ENCODE assay signal across 17 cellular contexts in the genomic region with DNA sequence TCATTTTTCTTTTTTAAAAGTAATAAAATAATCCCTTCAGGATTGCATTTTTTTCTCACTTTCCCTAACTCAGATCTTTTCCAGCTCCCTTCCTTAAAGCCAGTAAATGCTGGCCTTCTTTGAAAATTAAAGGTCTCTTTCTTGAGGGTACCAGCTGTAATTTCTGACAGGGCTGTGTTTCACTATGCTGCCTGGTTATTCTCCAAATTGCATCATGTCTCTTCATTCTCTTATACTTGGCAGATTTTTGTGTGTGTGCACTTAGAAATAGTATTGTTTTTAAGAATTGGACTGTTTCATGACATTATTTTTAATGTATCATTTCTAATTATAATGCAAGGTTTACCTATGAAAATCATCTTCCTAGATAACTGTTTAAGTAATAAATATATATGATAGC.
DNase-seq lines count a peak whose midpoint lies in the region; ATAC-seq, FAIRE-seq and TF ChIP-seq lines count a peak whose summit lies in the region.
"Had no signal": no experiment of that assay in that cellular context is flagged by ENCODE, and none has a peak within 500 bp of the region (broad histone marks: within the 10 kb centered on the region; RNA-seq: fewer than 3 reads in every experiment).

No MANE protein-coding gene starts in this region.

- peak overlapping the region; percentile 37 to 39 for H3K4me3 Mint-ChIP-seq in effector memory CD8-positive, alpha-beta T cell
- H3K4me3 Mint-ChIP-seq in stimulated activated effector memory CD8-positive, alpha-beta T cell treated with anti-CD3 and anti-CD28 coated beads, Interleukin-12 subunit alpha, Interleukin-12 subunit beta, amount 100 ng/mL, for 72 hours, result no peak overlapping the region
- H3K4me3 Mint-ChIP-seq: CD8-positive, alpha-beta T cell; H9 had no signal

- DNase-seq in GM03348 (ENCODE audit: low spot score) (peak; percentile 6), frontal cortex (ENCODE audit: low spot score in 2 of 2) (no peak), cortex of kidney (lab: John Stamatoyannopoulos, UW) (no peak), erythroblast (lab: John Stamatoyannopoulos, UW) (no peak), SJCRH30 (no peak)
- no peak for DNase-seq in effector memory CD8-positive, alpha-beta T cell
- DNase-seq in stimulated activated effector memory CD8-positive, alpha-beta T cell treated with anti-CD3 and anti-CD28 coated beads, Interleukin-12 subunit alpha, Interleukin-12 subunit beta, amount 100 ng/mL, for 72 hours (ENCODE audit: low spot score in 2 of 2), result no peak
- DNase-seq: BE2C; CD8-positive, alpha-beta T cell; DMS 273 treated with DMSO at 0.1 percent for 48 hours; GOT3; H9; IMR-90 had no signal

- no peak for TF ChIP-seq POLR2A in erythroblast (IDR thresholded peaks at IDR 0.05; ENCODE audit: low read length)

- no peak overlapping the region for H3K4me3 ChIP-seq in SJCRH30
- H3K4me3 ChIP-seq: GM12878 had no signal

- H3K27ac Mint-ChIP-seq in effector memory CD8-positive, alpha-beta T cell, result peak overlapping the region; percentile 42 to 74
- peak overlapping the region; percentile 56 for H3K27ac Mint-ChIP-seq in stimulated activated effector memory CD8-positive, alpha-beta T cell treated with anti-CD3 and anti-CD28 coated beads, Interleukin-12 subunit alpha, Interleukin-12 subunit beta, amount 100 ng/mL, for 72 hours
- H3K27ac Mint-ChIP-seq: H9 had no signal

- no peak overlapping the region for H3K27ac ChIP-seq in SJCRH30
- H3K27ac ChIP-seq: C4-2B had no signal

- H3K9me3 ChIP-seq in SJCRH30 (replicated peaks), result no peaks in the 10 kb centered on the region
- H3K9me3 ChIP-seq: BE2C had no signal

- H3K27me3 ChIP-seq in SJCRH30, result no peaks in the 10 kb centered on the region
- H3K27me3 ChIP-seq: BE2C had no signal

- H3K9me3 Mint-ChIP-seq in effector memory CD8-positive, alpha-beta T cell, result no peaks in the 10 kb centered on the region
- no peaks in the 10 kb centered on the region for H3K9me3 Mint-ChIP-seq in stimulated activated effector memory CD8-positive, alpha-beta T cell treated with anti-CD3 and anti-CD28 coated beads, Interleukin-12 subunit alpha, Interleukin-12 subunit beta, amount 100 ng/mL, for 72 hours
- H3K9me3 Mint-ChIP-seq: CD8-positive, alpha-beta T cell; H9 had no signal

- no peaks in the 10 kb centered on the region for H3K27me3 Mint-ChIP-seq in effector memory CD8-positive, alpha-beta T cell

- 0 out of 2 replicates have a peak, but pooled peaks cover 4% of the 10 kb centered on the region for H3K36me3 ChIP-seq in SJCRH30
- H3K36me3 ChIP-seq: BE2C had no signal

- H3K4me1 ChIP-seq in SJCRH30, result no peaks in the 10 kb centered on the region
- H3K4me1 ChIP-seq: BE2C had no signal

- peaks cover 42 to 75% of the 10 kb centered on the region in 2 donors for H3K4me1 Mint-ChIP-seq in effector memory CD8-positive, alpha-beta T cell (ENCODE audit: low read depth in 2 of 2)
- H3K4me1 Mint-ChIP-seq in stimulated activated effector memory CD8-positive, alpha-beta T cell treated with anti-CD3 and anti-CD28 coated beads, Interleukin-12 subunit alpha, Interleukin-12 subunit beta, amount 100 ng/mL, for 72 hours, result peaks cover 48% of the 10 kb centered on the region
- H3K4me1 Mint-ChIP-seq: H9 had no signal

- peaks cover 86% of the 10 kb centered on the region for H3K36me3 Mint-ChIP-seq in effector memory CD8-positive, alpha-beta T cell (ENCODE audit: insufficient read depth)
- peaks cover 59% of the 10 kb centered on the region for H3K36me3 Mint-ChIP-seq in stimulated activated effector memory CD8-positive, alpha-beta T cell treated with anti-CD3 and anti-CD28 coated beads, Interleukin-12 subunit alpha, Interleukin-12 subunit beta, amount 100 ng/mL, for 72 hours

- FAIRE-seq in frontal cortex (lab: Jason Lieb, UNC), result peak; percentile 85
- FAIRE-seq: A204.1, GM12878, GM18507 had no signal

- no peak for ATAC-seq in effector memory CD8-positive, alpha-beta T cell (replicated peaks)
- ATAC-seq in stimulated activated effector memory CD8-positive, alpha-beta T cell treated with anti-CD3 and anti-CD28 coated beads, Interleukin-12 subunit alpha, Interleukin-12 subunit beta, amount 100 ng/mL, for 72 hours, result no peak
- ATAC-seq: CD8-positive, alpha-beta T cell; GM12878 had no signal
